1 cellular context compared by ENCODE assay signal in genomic region chr14:75428230-75429104, GRCh38.
A peak's percentile ranks its signal among the peaks of the same experiment; 100 is the strongest.
TF ChIP-seq lines count a peak whose summit lies in the region.

No MANE protein-coding gene starts in this region.

TF ChIP-seq in HEK293, 187 proteins besides CTCF, POLR2A, EP300 and RAD21 (continued from another document):
- TF ChIP-seq ZSCAN30 (tag by site-specific recombination; IDR thresholded peaks at IDR 0.05) (no peak; the same call in 1 of the 2 replicates), MYNN (tag by site-specific recombination; IDR thresholded peaks at IDR 0.05; ENCODE audit: borderline replicate concordance) (no peak), ZFP3 (tag by site-specific recombination; IDR thresholded peaks at IDR 0.05; ENCODE audit: low read depth) (no peak), ZFHX2 (tag by site-specific recombination; conservative IDR thresholded peaks at IDR 0.05) (peak; percentile 71), ZBTB8A (tag by site-specific recombination; IDR thresholded peaks at IDR 0.05) (peak; percentile 66), ZNF23 (tag by site-specific recombination; IDR thresholded peaks at IDR 0.05; ENCODE audit: borderline replicate concordance) (no peak), ZNF629 (tag by site-specific recombination; IDR thresholded peaks at IDR 0.05) (no peak), PRDM1 (tag by site-specific recombination; IDR thresholded peaks at IDR 0.05) (no peak), BCL6B (tag by site-specific recombination; IDR thresholded peaks at IDR 0.05) (no peak), ZBTB48 (tag by site-specific recombination; IDR thresholded peaks at IDR 0.05) (no peak), ZSCAN5A (tag by site-specific recombination; IDR thresholded peaks at IDR 0.05) (no peak), KLF16 (tag by site-specific recombination; IDR thresholded peaks at IDR 0.05) (no peak), ZNF510 (tag by site-specific recombination; IDR thresholded peaks at IDR 0.05; ENCODE audit: insufficient replicate concordance) (no peak), ZNF623 (tag by site-specific recombination; IDR thresholded peaks at IDR 0.05) (no peak), ZNF704 (tag by site-specific recombination; IDR thresholded peaks at IDR 0.05) (no peak), HOXA7 (CRISPR knock-in tag; IDR thresholded peaks at IDR 0.05; ENCODE audit: borderline replicate concordance) (no peak), ZNF433 (tag by site-specific recombination; IDR thresholded peaks at IDR 0.05; ENCODE audit: low read depth) (no peak), ZNF140 (tag by site-specific recombination; IDR thresholded peaks at IDR 0.05) (no peak), ZNF560 (tag by site-specific recombination; IDR thresholded peaks at IDR 0.05; ENCODE audit: borderline replicate concordance) (no peak), TCF7L2 (IDR thresholded peaks at IDR 0.05; ENCODE audit: borderline replicate concordance, low read depth, low read length) (no peak), ZNF658 (tag by site-specific recombination; IDR thresholded peaks at IDR 0.05) (no peak), FEZF1 (tag by site-specific recombination; IDR thresholded peaks at IDR 0.05) (no peak), SCRT1 (tag by site-specific recombination; IDR thresholded peaks at IDR 0.05; ENCODE audit: borderline replicate concordance) (no peak), ZNF366 (tag by site-specific recombination; conservative IDR thresholded peaks at IDR 0.05) (0 out of 2 replicates have a peak, but pooled peaks have one; percentile 19), BCL11A (tag by site-specific recombination; IDR thresholded peaks at IDR 0.05; ENCODE audit: low read depth) (no peak), HOXD13 (CRISPR knock-in tag; IDR thresholded peaks at IDR 0.05; ENCODE audit: borderline replicate concordance) (no peak), KLF17 (tag by site-specific recombination; IDR thresholded peaks at IDR 0.05) (peak; percentile 53; the same call in 1 of the 2 replicates), ZXDB (tag by site-specific recombination; IDR thresholded peaks at IDR 0.05) (no peak)
